31 cellular contexts compared by ENCODE assay signal in genomic region chr9:93942176-93942575, GRCh38. TPM values are rescaled to one million over a fixed set of nuclear protein-coding genes. Genes with fewer than 3 reads are reported as not detected.
"Had no signal": no experiment of that assay in that cellular context is flagged by ENCODE, and none has a peak within 500 bp of the region (broad histone marks: within the 10 kb centered on the region; RNA-seq: fewer than 3 reads in every experiment).

No MANE protein-coding gene starts in this region.

- H3K36me3 Mint-ChIP-seq: activated naive CD4-positive, alpha-beta T cell treated with anti-CD3 and anti-CD28 coated beads, Interleukin-2, amount 10 ng/mL, durations not matched to agents 7 days and 5 days; natural killer cell treated with Interleukin-12 subunit alpha and Interleukin-12 subunit beta and Interleukin-15 and Interleukin-18, amount 100 ng/mL, for 72 hours had no signal

- H3K36me3 ChIP-seq: heart right ventricle, neutrophil, stomach, thyroid gland, upper lobe of left lung had no signal

- ATAC-seq: heart right ventricle; left ventricle myocardium superior; mucosa of descending colon; natural killer cell treated with Interleukin-12 subunit alpha and Interleukin-12 subunit beta and Interleukin-15 and Interleukin-18, amount 100 ng/mL, for 72 hours; stimulated activated naive B cell treated with anti-CD40 and anti-IgM and Interleukin-4, amounts not matched to agents 10 μg/mL and 1 μg/mL and 100 μg/mL, for 72 hours; T-helper 17 cell had no signal

- H3K4me3 ChIP-seq: heart right ventricle, mucosa of descending colon, smooth muscle cell, stomach, thyroid gland, upper lobe of left lung had no signal

- H3K27ac Mint-ChIP-seq: activated CD4-positive, alpha-beta memory T cell treated with anti-CD3 and anti-CD28 coated beads, Interleukin-2, amount 10 ng/mL, durations not matched to agents 7 days and 5 days; activated CD4-positive, alpha-beta T cell treated with anti-CD3 and anti-CD28 coated beads, Interleukin-2, amount 10 ng/mL, durations not matched to agents 24 days and 14 days; activated naive CD4-positive, alpha-beta T cell treated with anti-CD3 and anti-CD28 coated beads, Interleukin-2, amount 10 ng/mL, durations not matched to agents 7 days and 5 days; activated T-cell treated with anti-CD3 and anti-CD28 coated beads, Interleukin-2, amount 50 U/mL, for 24 hours; dendritic cell treated with granulocyte-macrophage colony-stimulating factor and Interleukin-4, amounts not matched to agents 40 ng/mL and 50 ng/mL, for 4 days; natural killer cell treated with Interleukin-12 subunit alpha and Interleukin-12 subunit beta and Interleukin-15 and Interleukin-18, amount 100 ng/mL, for 72 hours; progenitor cell of endocrine pancreas; stimulated activated naive B cell treated with anti-CD40 and anti-IgM and Interleukin-4, amounts not matched to agents 10 μg/mL and 1 μg/mL and 100 μg/mL, for 72 hours; T-helper 17 cell had no signal

- H3K9me3 Mint-ChIP-seq: activated CD4-positive, alpha-beta memory T cell treated with anti-CD3 and anti-CD28 coated beads, Interleukin-2, amount 10 ng/mL, durations not matched to agents 7 days and 5 days; activated CD4-positive, alpha-beta T cell treated with anti-CD3 and anti-CD28 coated beads, Interleukin-2, amount 10 ng/mL, durations not matched to agents 24 days and 14 days; activated naive CD4-positive, alpha-beta T cell treated with anti-CD3 and anti-CD28 coated beads, Interleukin-2, amount 10 ng/mL, durations not matched to agents 7 days and 5 days; activated T-cell treated with anti-CD3 and anti-CD28 coated beads, Interleukin-2, amount 50 U/mL, for 24 hours; central memory CD8-positive, alpha-beta T cell; natural killer cell treated with Interleukin-12 subunit alpha and Interleukin-12 subunit beta and Interleukin-15 and Interleukin-18, amount 100 ng/mL, for 72 hours had no signal

- H3K9me3 ChIP-seq: heart right ventricle, mucosa of descending colon, neutrophil, stomach, thyroid gland, upper lobe of left lung had no signal

- DNase-seq: activated CD4-positive, alpha-beta memory T cell treated with anti-CD3 and anti-CD28 coated beads, Interleukin-2, amount 10 ng/mL, durations not matched to agents 7 days and 5 days; activated CD4-positive, alpha-beta T cell treated with anti-CD3 and anti-CD28 coated beads, Interleukin-2, amount 10 ng/mL, durations not matched to agents 24 days and 14 days; activated CD4-positive, CD25-positive, alpha-beta regulatory T cell treated with anti-CD3 and anti-CD28 coated beads, Interleukin-2, amount 50 U/mL, for 72 hours; activated CD8-positive, alpha-beta memory T cell treated with anti-CD3 and anti-CD28 coated beads, Interleukin-2, amount 50 U/mL, for 48 hours; activated gamma-delta T cell; activated naive CD4-positive, alpha-beta T cell treated with anti-CD3 and anti-CD28 coated beads, Interleukin-2, amount 10 ng/mL, durations not matched to agents 7 days and 5 days; activated T-cell treated with anti-CD3 and anti-CD28 coated beads, Interleukin-2, amount 50 U/mL, for 24 hours; amygdala; effector CD4-positive, alpha-beta T cell; heart right ventricle; left ventricle myocardium superior; mucosa of descending colon; stimulated activated CD4-positive, alpha-beta T cell treated with anti-CD3 and anti-CD28 coated beads, Interleukin-2, amount 100 ng/mL, for 24 hours; stimulated activated naive B cell treated with anti-CD40 and anti-IgM and Interleukin-4, amounts not matched to agents 10 μg/mL and 1 μg/mL and 100 μg/mL, for 72 hours; stomach; T-helper 17 cell; T1000; thyroid gland; upper lobe of left lung had no signal

- H3K27ac ChIP-seq: heart right ventricle, neutrophil, stomach, thyroid gland, upper lobe of left lung had no signal

- H3K4me3 Mint-ChIP-seq: activated CD4-positive, alpha-beta memory T cell treated with anti-CD3 and anti-CD28 coated beads, Interleukin-2, amount 10 ng/mL, durations not matched to agents 7 days and 5 days; activated CD4-positive, alpha-beta T cell treated with anti-CD3 and anti-CD28 coated beads, Interleukin-2, amount 10 ng/mL, durations not matched to agents 24 days and 14 days; activated naive CD4-positive, alpha-beta T cell treated with anti-CD3 and anti-CD28 coated beads, Interleukin-2, amount 10 ng/mL, durations not matched to agents 7 days and 5 days; activated T-cell treated with anti-CD3 and anti-CD28 coated beads, Interleukin-2, amount 50 U/mL, for 24 hours; central memory CD8-positive, alpha-beta T cell; dendritic cell treated with granulocyte-macrophage colony-stimulating factor and Interleukin-4, amounts not matched to agents 40 ng/mL and 50 ng/mL, for 4 days; natural killer cell treated with Interleukin-12 subunit alpha and Interleukin-12 subunit beta and Interleukin-15 and Interleukin-18, amount 100 ng/mL, for 72 hours; stimulated activated naive B cell treated with anti-CD40 and anti-IgM and Interleukin-4, amounts not matched to agents 10 μg/mL and 1 μg/mL and 100 μg/mL, for 72 hours; T-helper 17 cell had no signal

- FAIRE-seq: islet of Langerhans had no signal

RNA-seq across cellular contexts. Expression of gene BARX1, which starts 13.0 kb away (rescaled TPM):
- total RNA-seq: epithelial cell of proximal tubule, fibroblast of villous mesenchyme, left ventricle myocardium superior, lung microvascular endothelial cell, mesenteric fat pad, myocyte, T-helper 17 cell, upper lobe of left lung had no signal
